ENCODE assay signal across 8 cellular contexts in the genomic region with DNA sequence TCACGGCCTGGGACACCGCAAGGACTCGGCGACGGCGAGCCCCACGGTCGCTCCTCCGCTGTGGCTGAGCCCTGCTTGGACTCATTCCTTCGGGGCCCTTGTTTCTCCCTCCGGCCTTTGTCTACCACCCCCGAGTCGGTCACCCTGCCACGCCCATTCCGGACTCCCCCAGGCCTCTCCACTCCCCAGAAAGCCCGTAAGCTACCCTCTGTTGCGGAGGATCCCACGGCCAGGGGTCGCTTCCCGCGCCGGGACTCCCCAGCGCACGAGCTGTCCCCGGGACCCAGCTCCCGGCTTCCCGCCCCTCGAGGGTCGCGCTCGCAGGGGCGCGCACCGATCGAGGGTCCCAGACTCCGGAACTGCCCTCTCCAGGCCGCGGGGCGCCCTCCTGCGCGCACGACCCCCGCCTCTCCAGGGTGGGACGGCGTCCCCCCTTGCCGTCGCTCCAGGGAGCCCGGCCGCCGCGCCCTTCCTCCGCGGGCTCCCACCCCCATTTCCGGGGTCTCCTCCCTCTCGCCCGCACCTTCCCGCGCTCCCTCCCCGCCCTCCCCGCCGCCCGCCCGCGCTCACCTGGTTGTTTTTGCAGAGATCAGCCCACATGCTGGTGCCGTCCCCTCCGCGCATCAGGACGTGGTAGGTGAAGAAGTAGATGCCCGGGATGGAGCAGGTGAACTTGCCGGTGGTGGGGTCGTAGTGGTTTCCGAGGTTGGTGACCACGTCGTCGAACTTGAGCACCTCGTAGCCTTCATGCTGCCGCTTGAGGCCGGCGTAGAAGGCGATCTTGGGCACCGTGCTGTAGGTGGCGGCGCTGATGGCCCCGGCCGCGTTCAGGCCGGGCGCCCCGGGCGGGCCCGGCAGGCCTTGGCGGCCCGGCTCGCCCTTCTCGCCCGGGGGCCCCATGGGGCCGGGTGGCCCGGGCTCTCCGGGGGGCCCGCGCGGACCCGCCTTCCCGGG. TPM values are rescaled to one million over a fixed set of nuclear protein-coding genes. Genes with fewer than 3 reads are reported as not detected.
DNase-seq lines count a peak whose midpoint lies in the region; ATAC-seq lines count a peak whose summit lies in the region.

No MANE protein-coding gene starts in this region.

- DNase-seq in naive thymus-derived CD8-positive, alpha-beta T cell: no peak
- DNase-seq in 8988T (no peak), activated gamma-delta T cell treated with Interleukin-2 at 50 U/mL for 16 hours (no peak)

- no peaks in the 10 kb centered on the region for H3K4me1 ChIP-seq in ACC112 (ENCODE audit: control insufficient read depth, insufficient read depth, low read length, unreplicated experiment)

- POLR2A ChIA-PET in naive thymus-derived CD8-positive, alpha-beta T cell (lab: Charles Lee): no interaction called here

- H3K27ac ChIP-seq in ACC112 (ENCODE audit: low read depth, low read length) (no peak overlapping the region), angular gyrus (ENCODE audit: low read depth, low read length) (peak overlapping the region; percentile 48)

- H3K4me1 Mint-ChIP-seq in naive thymus-derived CD8-positive, alpha-beta T cell: peaks cover 5 to 18% (median 11%) of the 10 kb centered on the region in 4 donors

- ATAC-seq in GM18907 (IDR thresholded peaks at IDR 0.05; ENCODE audit: unreplicated experiment) (peak; percentile 36), HG03095 (IDR thresholded peaks at IDR 0.05; ENCODE audit: unreplicated experiment) (peak; percentile 35), HG03469 (IDR thresholded peaks at IDR 0.05; ENCODE audit: unreplicated experiment) (no peak)
- ATAC-seq in naive thymus-derived CD8-positive, alpha-beta T cell: peak; percentile 25 to 33

- peak overlapping the region; percentile 73 to 89 (median 83) for H3K4me3 Mint-ChIP-seq in naive thymus-derived CD8-positive, alpha-beta T cell

- peaks cover 0 to 2% (median 0%) of the 10 kb centered on the region in 9 donors for H3K9me3 Mint-ChIP-seq in naive thymus-derived CD8-positive, alpha-beta T cell

- no peak overlapping the region for H3K27ac Mint-ChIP-seq in naive thymus-derived CD8-positive, alpha-beta T cell

- peaks cover 0 to 7% (median 6%) of the 10 kb centered on the region in 3 donors for H3K36me3 Mint-ChIP-seq in naive thymus-derived CD8-positive, alpha-beta T cell

- no peaks in the 10 kb centered on the region for H3K36me3 ChIP-seq in ACC112 (ENCODE audit: insufficient read depth, low read length)

- peak overlapping the region; percentile 75 for H3K4me3 ChIP-seq in ACC112 (ENCODE audit: low read depth, low read length)

- H3K27me3 ChIP-seq in ACC112 (ENCODE audit: insufficient read depth, low read length): peaks cover 50% of the 10 kb centered on the region

- H3K27me3 Mint-ChIP-seq in naive thymus-derived CD8-positive, alpha-beta T cell: peaks cover 25 to 41% (median 38%) of the 10 kb centered on the region in 5 donors

- H2AFZ ChIP-seq in ACC112 (ENCODE audit: low read length, unreplicated experiment): no peak overlapping the region

- H3K79me2 ChIP-seq in ACC112 (ENCODE audit: control insufficient read depth, insufficient read depth, low read length, unreplicated experiment): no peaks in the 10 kb centered on the region

RNA-seq across cellular contexts. Expression of gene C1QL3, which starts 1.5 kb away (rescaled TPM):
- not detected for total RNA-seq in naive thymus-derived CD8-positive, alpha-beta T cell
- polyA plus RNA-seq in naive thymus-derived CD8-positive, alpha-beta T cell: under 1 TPM in 2 of 3 donors, not detected in 1; 0.28 to 0.36 TPM
